8 cellular contexts compared by ENCODE assay signal in the genomic region with DNA sequence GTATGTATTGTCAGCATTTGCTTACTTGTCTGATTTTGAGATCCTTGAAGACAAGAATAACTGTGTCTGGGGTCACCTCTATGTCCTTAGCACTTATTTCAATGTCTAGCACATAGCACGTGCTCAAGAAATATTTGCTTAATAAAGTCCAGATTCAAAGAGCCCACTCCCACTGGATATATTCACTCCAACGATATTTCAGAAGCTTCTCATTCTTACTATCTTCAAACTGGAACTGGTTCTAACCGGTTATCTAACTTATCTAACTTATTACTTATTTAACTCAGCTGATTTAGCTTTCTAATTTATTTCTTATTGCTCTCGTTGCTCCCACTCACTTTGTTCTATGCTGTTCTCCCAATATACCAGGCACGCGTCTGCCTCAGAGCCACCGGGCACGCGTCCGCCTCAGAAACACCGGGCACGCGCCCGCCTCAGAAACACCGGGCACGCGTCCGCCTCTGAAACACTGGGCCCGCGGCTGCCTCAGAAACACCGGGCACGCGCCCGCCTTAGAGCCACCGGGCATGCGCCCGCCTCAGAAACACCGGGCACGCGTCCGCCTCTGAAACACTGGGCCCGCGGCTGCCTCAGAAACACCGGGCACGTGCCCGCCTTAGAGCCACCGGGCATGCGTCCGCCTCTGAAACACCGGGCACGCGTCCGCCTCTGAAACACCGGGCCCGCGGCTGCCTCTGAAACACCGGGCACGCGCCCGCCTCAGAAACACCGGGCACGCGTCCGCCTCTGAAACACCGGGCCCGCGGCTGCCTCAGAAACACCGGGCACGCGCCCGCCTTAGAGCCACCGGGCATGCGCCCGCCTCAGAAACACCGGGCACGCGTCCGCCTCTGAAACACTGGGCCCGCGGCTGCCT. TPM values are rescaled to one million over a fixed set of nuclear protein-coding genes. Genes with fewer than 3 reads are reported as not detected.
DNase-seq lines count a peak whose midpoint lies in the region; ATAC-seq and TF ChIP-seq lines count a peak whose summit lies in the region.
"Not testable (repeated sequence)": the region's sequence is repeated elsewhere in the genome, so short reads cannot be mapped to it uniquely, and the experiment has no call there.

No MANE protein-coding gene starts in this region.

- not testable (repeated sequence) for TF ChIP-seq POLR2A in gastroesophageal sphincter (IDR thresholded peaks at IDR 0.05)

- not testable (repeated sequence) for ATAC-seq in gastroesophageal sphincter
- peak; percentile 30 to 57 for ATAC-seq in naive B cell (ENCODE audit: low read depth in 2 of 2)

- H3K4me3 Mint-ChIP-seq in naive B cell, result peak overlapping the region; percentile 80 to 96 (median 88)

- peaks cover 10 to 17% (median 12%) of the 10 kb centered on the region in 3 donors for H3K4me1 Mint-ChIP-seq in naive B cell

- peak overlapping the region; percentile 31 for H3K4me3 ChIP-seq in AG10803 (ENCODE audit: low read length)
- H3K4me3 ChIP-seq in HFF-Myc (replicated peaks; ENCODE audit: low read depth, low read length), result peak overlapping the region; percentile 48
- peak overlapping the region; percentile 68 for H3K4me3 ChIP-seq in WERI-Rb-1 (ENCODE audit: low read depth, low read length)
- H3K4me3 ChIP-seq in gastroesophageal sphincter, result peak overlapping the region; percentile 40 to 60

- H3K9me3 Mint-ChIP-seq in naive B cell, result not testable (repeated sequence)

- H3K36me3 Mint-ChIP-seq in naive B cell, result not testable (repeated sequence)

- DNase-seq in AG10803 (ENCODE audit: low read depth) (peak; percentile 28), NCI-H460 (ENCODE audit: extremely low read depth, low read depth) (peak; percentile 29), WERI-Rb-1 (peak; percentile 42), amniotic epithelial cell (ENCODE audit: low read depth) (peak; percentile 43), naive B cell (peak; percentile 36)
- DNase-seq in HFF-Myc (ENCODE audit: extremely low read depth, low read depth), result not testable (repeated sequence)
- DNase-seq in stimulated activated CD4-positive, alpha-beta T cell treated with anti-CD3 and anti-CD28 coated beads, TNF-alpha, amount 100 ng/mL, for 24 hours (ENCODE audit: low read depth in 3 of 3), result peak; percentile 22 to 49 (median 34)

- H3K27me3 ChIP-seq in WERI-Rb-1 (ENCODE audit: insufficient read depth, low read depth, severe bottlenecking); gastroesophageal sphincter: not testable (repeated sequence)

- not testable (repeated sequence) for H3K4me1 ChIP-seq in gastroesophageal sphincter

- H3K36me3 ChIP-seq in WERI-Rb-1, gastroesophageal sphincter: not testable (repeated sequence)

- H3K27me3 Mint-ChIP-seq in naive B cell, result peaks cover 7 to 21% (median 9%) of the 10 kb centered on the region in 3 donors

- 4 to 20% methylated on average over 4 to 21 of the region's 70 CpGs for WGBS in gastroesophageal sphincter (ENCODE audit: low coverage in 1 of 2), 2 donors

- TF ChIP-seq CTCF in AG10803 (conservative IDR thresholded peaks at IDR 0.05; ENCODE audit: low read length); HFF-Myc (IDR thresholded peaks at IDR 0.05; ENCODE audit: low read depth, low read length, missing control alignments); WERI-Rb-1 (IDR thresholded peaks at IDR 0.05; ENCODE audit: low read depth, low read length); gastroesophageal sphincter (IDR thresholded peaks at IDR 0.05): not testable (repeated sequence)

- H3K27ac Mint-ChIP-seq in naive B cell, result peak overlapping the region in 5 of 6 donors; percentile 12 to 72 (median 29)

- H3K27ac ChIP-seq in WERI-Rb-1 (peak overlapping the region; percentile 39; the same call in 1 of the 2 replicates), gastroesophageal sphincter (peak overlapping the region; percentile 32 to 86 (median 80))

- TF ChIP-seq EP300 in gastroesophageal sphincter (IDR thresholded peaks at IDR 0.05), result not testable (repeated sequence)

- not testable (repeated sequence) for H3K9me3 ChIP-seq in WERI-Rb-1 (ENCODE audit: severe bottlenecking); gastroesophageal sphincter

RNA-seq across cellular contexts. Expression of a gene that starts 59.1 kb away (rescaled TPM):
- 265 and 277 TPM in 2 replicates for total RNA-seq in NCI-H460 (2014; rRNA removed; shearing (Covaris generic))
- polyA plus RNA-seq in NCI-H460 (2014; cell fraction: nucleus; rRNA removed), result 204 and 277 TPM in 2 replicates
- 10 to 100 TPM; 36.8 to 78.3 (median 56.5) TPM for total RNA-seq in gastroesophageal sphincter
- 10 to 100 TPM; 38.5 to 62.8 (median 49.0) TPM for polyA plus RNA-seq in naive B cell (ENCODE audit: low read depth in 6 of 6)
